In the genomic region with DNA sequence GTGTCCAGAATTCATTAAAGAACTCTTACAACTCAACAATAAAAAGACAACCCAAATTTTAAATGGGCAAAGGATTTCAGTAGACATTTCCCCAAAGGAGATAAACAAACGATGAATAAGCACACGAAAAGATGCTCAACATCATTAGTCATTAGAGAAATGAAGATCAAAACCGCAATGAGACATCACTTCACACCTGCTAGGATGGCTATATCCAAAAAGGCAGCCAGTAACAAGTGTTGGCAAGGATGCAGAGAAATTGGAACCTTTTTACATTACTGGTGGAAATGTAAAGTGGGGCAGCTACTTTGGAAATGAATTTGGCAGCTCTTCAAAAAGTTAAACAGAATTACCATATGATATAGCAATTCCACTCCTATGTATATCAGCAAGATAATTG, we compare ENCODE assay signal across 15 cellular contexts. TPM values are rescaled to one million over a fixed set of nuclear protein-coding genes. Genes with fewer than 3 reads are reported as not detected.
DNase-seq lines count a peak whose midpoint lies in the region; ATAC-seq, FAIRE-seq and TF ChIP-seq lines count a peak whose summit lies in the region.
"Had no signal": no experiment of that assay in that cellular context is flagged by ENCODE, and none has a peak within 500 bp of the region (broad histone marks: within the 10 kb centered on the region; RNA-seq: fewer than 3 reads in every experiment).

No MANE protein-coding gene starts in this region.

- DNase-seq in HepG2 (ENCODE audit: low spot score) (no peak), right lobe of liver (no peak), astrocyte (ENCODE audit: low read depth) (no peak), myocyte (ENCODE audit: low read depth) (peak; percentile 37), left ventricle myocardium superior (no peak), ACHN (no peak)
- DNase-seq: CD4-positive, CD25-positive, alpha-beta regulatory T cell; H7; IMR-90 had no signal

- POLR2A ChIA-PET in HepG2 (lab: Yijun Ruan, JAX) = no interaction called here

- intact Hi-C loops in HepG2 (cut with micrococcal nuclease; ENCODE audit: unreplicated experiment) (no loop called here), right lobe of liver (cut with DNase I) (no loop called here), left ventricle myocardium superior (cut with micrococcal nuclease) (no loop called here)

- peaks cover 2% of the 10 kb centered on the region for H3K4me1 Mint-ChIP-seq in astrocyte (ENCODE audit: low read depth, unreplicated experiment)
- H3K4me1 Mint-ChIP-seq: CD4-positive, CD25-positive, alpha-beta regulatory T cell; GM23338 had no signal

- H3K9me3 ChIP-seq in HepG2 (ENCODE audit: low read length) (no peaks in the 10 kb centered on the region), right lobe of liver (no peaks in the 10 kb centered on the region), astrocyte (ENCODE audit: insufficient read depth, low read depth, low read length) (no peaks in the 10 kb centered on the region)
- H3K9me3 ChIP-seq: BLaER1 treated with 17β-estradiol and CSF1 and Interleukin-3, amounts not matched to agents 10 nM and 100 nM had no signal

- H3K79me2 ChIP-seq in HepG2 (ENCODE audit: insufficient read depth, low read length) (no peaks in the 10 kb centered on the region), astrocyte (ENCODE audit: insufficient read depth, low read length) (no peaks in the 10 kb centered on the region)

- no peaks in the 10 kb centered on the region for H3K36me3 Mint-ChIP-seq in astrocyte (ENCODE audit: low read depth, unreplicated experiment)
- H3K36me3 Mint-ChIP-seq: CD4-positive, CD25-positive, alpha-beta regulatory T cell had no signal

- in situ Hi-C loops in HepG2 (cut with HindIII; ENCODE audit: extremely low pct_ligation_motif_present, low pct_unique_long_range_greater_than_20kb) (no loop called here), ACHN (cut with HindIII; ENCODE audit: low pct_ligation_motif_present, low pct_unique_long_range_greater_than_20kb, low sequenced_read_pairs) (no loop called here)

- CTCF ChIA-PET in HepG2 (lab: Yijun Ruan, JAX; ENCODE audit: low intra/inter-chr PET ratio, low total read pairs) = no interaction called here

- 1% methylated on average over 3 of the region's 3 CpGs for WGBS in HepG2 (ENCODE audit: low lambda C conversion rate)
- WGBS in right lobe of liver (ENCODE audit: insufficient coverage, low coverage, low lambda C conversion rate, missing lambda C conversion rate) = 75% methylated on average over 3 of the region's 3 CpGs

- H3K4me3 Mint-ChIP-seq in astrocyte (ENCODE audit: unreplicated experiment) = no peak overlapping the region
- H3K4me3 Mint-ChIP-seq: CD4-positive, CD25-positive, alpha-beta regulatory T cell; GM23338 had no signal

- H3K27me3 Mint-ChIP-seq in astrocyte (ENCODE audit: low read depth, unreplicated experiment) = no peaks in the 10 kb centered on the region

- FAIRE-seq in HepG2 (lab: Jason Lieb, UNC) (no peak), astrocyte (lab: Jason Lieb, UNC) (peak; percentile 50)
- FAIRE-seq: GM12878, GM18507 had no signal

- H3K4me2 ChIP-seq in HepG2 (ENCODE audit: low read depth, low read length) (no peak overlapping the region), astrocyte (ENCODE audit: low read length) (no peak overlapping the region)
- H3K4me2 ChIP-seq: BLaER1 treated with 17β-estradiol and CSF1 and Interleukin-3, amounts not matched to agents 10 nM and 100 nM; GM23338 had no signal

- H3K4me1 ChIP-seq in HepG2 (ENCODE audit: insufficient read depth, low read length) = no peaks in the 10 kb centered on the region
- no peaks in the 10 kb centered on the region for H3K4me1 ChIP-seq in right lobe of liver
- H3K4me1 ChIP-seq in astrocyte (ENCODE audit: insufficient read depth, low read length) = peaks cover 12% of the 10 kb centered on the region

- no peak overlapping the region for H3K27ac Mint-ChIP-seq in astrocyte (ENCODE audit: unreplicated experiment)
- H3K27ac Mint-ChIP-seq: CD4-positive, CD25-positive, alpha-beta regulatory T cell; GM23338 had no signal

- no peaks in the 10 kb centered on the region for H3K9me3 Mint-ChIP-seq in astrocyte (ENCODE audit: unreplicated experiment)

- BruUV-seq in HepG2 (replicated peaks; lab: Mats Ljungman, UMichigan) = no TSS peak

- H3K27me3 ChIP-seq in HepG2 (ENCODE audit: control insufficient read depth in 1 of 2, insufficient read depth in 2 of 2, low read length in 2 of 2) (peaks cover 0 to under 1% of the 10 kb centered on the region in 2 experiments; a peak in 1 of 5 replicates), right lobe of liver (no peaks in the 10 kb centered on the region), astrocyte (ENCODE audit: insufficient read depth, low read length) (no peaks in the 10 kb centered on the region)
- H3K27me3 ChIP-seq: BLaER1 treated with 17β-estradiol and CSF1 and Interleukin-3, amounts not matched to agents 10 nM and 100 nM had no signal

- no peak for TF ChIP-seq CTCF in HepG2 (CRISPR knock-in tag; IDR thresholded peaks at IDR 0.05)
- TF ChIP-seq CTCF in right lobe of liver (IDR thresholded peaks at IDR 0.05) = no peak
- TF ChIP-seq CTCF in astrocyte (IDR thresholded peaks at IDR 0.05; ENCODE audit: insufficient read depth, low read depth, low read length) = no peak

- no peak for TF ChIP-seq POLR2A in HepG2 (IDR thresholded peaks at IDR 0.05; ENCODE audit: insufficient read depth in 1 of 2, low read depth in 2 of 2, low read length in 2 of 2)
- no peak for TF ChIP-seq POLR2A in right lobe of liver (IDR thresholded peaks at IDR 0.05)

- H3K4me3 ChIP-seq in HepG2 (replicated peaks in 1 of 3; ENCODE audit: insufficient read depth in 1 of 3, low read depth in 2 of 3, low read length in 3 of 3) (no peak overlapping the region), right lobe of liver (no peak overlapping the region), astrocyte (ENCODE audit: insufficient read depth, low read depth, low read length) (no peak overlapping the region)
- H3K4me3 ChIP-seq: BLaER1 treated with 17β-estradiol and CSF1 and Interleukin-3, amounts not matched to agents 10 nM and 100 nM; GM12878; GM23338 had no signal

- H3K9ac ChIP-seq in HepG2 (ENCODE audit: insufficient read depth, low read depth, low read length) (no peak overlapping the region), astrocyte (ENCODE audit: low read length) (no peak overlapping the region)
- H3K9ac ChIP-seq: BLaER1 treated with 17β-estradiol and CSF1 and Interleukin-3, amounts not matched to agents 10 nM and 100 nM had no signal

- TF ChIP-seq RAD21 in HepG2 (CRISPR knock-in tag; IDR thresholded peaks at IDR 0.05) = no peak

- no peak overlapping the region for H2AFZ ChIP-seq in HepG2 (ENCODE audit: low read length)
- H2AFZ ChIP-seq in astrocyte (ENCODE audit: low read depth, low read length) = no peak overlapping the region
- H2AFZ ChIP-seq: GM23338 had no signal

- H3K27ac ChIP-seq in HepG2 (ENCODE audit: extremely low read length, insufficient read depth, low read length) (no peak overlapping the region), right lobe of liver (no peak overlapping the region), astrocyte (ENCODE audit: low read depth, low read length) (no peak overlapping the region)
- H3K27ac ChIP-seq: 22Rv1; BLaER1 treated with 17β-estradiol and CSF1 and Interleukin-3, amounts not matched to agents 10 nM and 100 nM had no signal

- H3K36me3 ChIP-seq in HepG2 (replicated peaks in 1 of 2; ENCODE audit: control insufficient read depth in 1 of 2, insufficient read depth in 2 of 2, low read length in 2 of 2) (no peaks in the 10 kb centered on the region), right lobe of liver (no peaks in the 10 kb centered on the region), astrocyte (ENCODE audit: insufficient read depth, low read length) (no peaks in the 10 kb centered on the region)
- H3K36me3 ChIP-seq: BLaER1 treated with 17β-estradiol and CSF1 and Interleukin-3, amounts not matched to agents 10 nM and 100 nM had no signal

- TF ChIP-seq EP300 in HepG2 (IDR thresholded peaks at IDR 0.05; ENCODE audit: low read depth in 2 of 2, low read length in 2 of 2) (no peak), HepG2 (CRISPR knock-in tag; IDR thresholded peaks at IDR 0.05; ENCODE audit: borderline replicate concordance) (no peak)

- no peak for ATAC-seq in HepG2
- ATAC-seq in right lobe of liver = no peak
- ATAC-seq in left ventricle myocardium superior = no peak
- ATAC-seq in HG03457 (IDR thresholded peaks at IDR 0.05; ENCODE audit: unreplicated experiment) = no peak
- ATAC-seq: GM12878, GM23338 had no signal

- H4K20me1 ChIP-seq in HepG2 (ENCODE audit: insufficient read depth, low read length) (no peaks in the 10 kb centered on the region), astrocyte (ENCODE audit: insufficient read depth, low read length) (no peaks in the 10 kb centered on the region)
- H4K20me1 ChIP-seq: BLaER1 treated with 17β-estradiol and CSF1 and Interleukin-3, amounts not matched to agents 10 nM and 100 nM had no signal

TF ChIP-seq in HepG2, 621 proteins besides CTCF, POLR2A, EP300 and RAD21 (continues in another document):
- TF ChIP-seq ZNF7 (CRISPR knock-in tag; IDR thresholded peaks at IDR 0.05) = peak; percentile 83
- TF ChIP-seq NFKBIZ (CRISPR knock-in tag; IDR thresholded peaks at IDR 0.05) = no peak

RNA-seq across cellular contexts. Expression of gene PITPNM3, which starts 42.0 kb away (rescaled TPM):
- 0.13 and 0.28 TPM in 2 replicates for total RNA-seq in HepG2 (2016; rRNA removed; fragmentation: Illumina TruSeq; extraction: Trizol)
- not detected in 2 replicates for total RNA-seq in HepG2 (2016; cell fraction: cytosol; rRNA removed; fragmentation: Illumina TruSeq; extraction: Trizol; ENCODE audit: low read depth)
- 0.04 and 0.32 TPM in 2 replicates for total RNA-seq in HepG2 (2016; cell fraction: insoluble cytoplasmic fraction; rRNA removed; fragmentation: Illumina TruSeq; extraction: Trizol)
- total RNA-seq in HepG2 (2016; cell fraction: membrane; rRNA removed; fragmentation: Illumina TruSeq; extraction: Trizol) = 0.03 and 0.06 TPM in 2 replicates
- 0.16 and 0.68 TPM in 2 replicates for total RNA-seq in HepG2 (2016; cell fraction: nucleus; rRNA removed; fragmentation: Illumina TruSeq; extraction: Trizol)
- 0.29 and 0.33 TPM in 2 replicates for polyA plus RNA-seq in HepG2 (2011; rRNA removed)
- 0.13 and 0.15 TPM in 2 replicates for polyA plus RNA-seq in HepG2 (2011; cell fraction: cytosol; rRNA removed)
- 1.6 and 1.9 TPM in 2 replicates for polyA plus RNA-seq in HepG2 (2011; cell fraction: nucleus; rRNA removed)
- polyA plus RNA-seq in HepG2 (2012) = 0.23 and 0.30 TPM in 2 replicates
- not detected in 2 replicates for polyA plus RNA-seq in HepG2 (2016; cell fraction: cytosol; fragmentation: Illumina TruSeq; extraction: Trizol; ENCODE audit: low read depth)
- 0.07 and 0.20 TPM in 2 replicates for polyA plus RNA-seq in HepG2 (2016; cell fraction: insoluble cytoplasmic fraction; fragmentation: Illumina TruSeq; extraction: Trizol; ENCODE audit: low read depth)
- polyA plus RNA-seq in HepG2 (2016; cell fraction: membrane; fragmentation: Illumina TruSeq; extraction: Trizol; ENCODE audit: low read depth) = 0.05 TPM in 1 of 2 replicates, not detected in the other
- polyA plus RNA-seq in HepG2 (2016; cell fraction: nucleus; fragmentation: Illumina TruSeq; extraction: Trizol; ENCODE audit: insufficient read depth, low read depth) = 1.0 and 1.3 TPM in 2 replicates
- 0.44 and 30.1 TPM in 2 replicates for polyA minus RNA-seq in HepG2 (2011; rRNA and poly(A)+ RNA removed; ENCODE audit: low replicate concordance)
- polyA minus RNA-seq in HepG2 (2011; cell fraction: cytosol; rRNA and poly(A)+ RNA removed) = 0.30 and 0.44 TPM in 2 replicates
- 0.50 and 0.52 TPM in 2 replicates for polyA minus RNA-seq in HepG2 (2011; cell fraction: nucleus; rRNA and poly(A)+ RNA removed)
- 1 to 10 TPM in 5 of 6 experiments, under 1 TPM in 1; 0.91 to 3.8 (median 1.2) TPM for total RNA-seq in right lobe of liver
- 1.0 and 1.3 TPM in 2 replicates for total RNA-seq in astrocyte
- total RNA-seq in myocyte = 0.72 and 0.78 TPM in 2 replicates
- polyA plus RNA-seq in myocyte (2012) = 3.2 TPM
- total RNA-seq in left ventricle myocardium superior = 0.59 TPM
